Comparison of ENCODE assay signal across 1 cellular context in the genomic region with DNA sequence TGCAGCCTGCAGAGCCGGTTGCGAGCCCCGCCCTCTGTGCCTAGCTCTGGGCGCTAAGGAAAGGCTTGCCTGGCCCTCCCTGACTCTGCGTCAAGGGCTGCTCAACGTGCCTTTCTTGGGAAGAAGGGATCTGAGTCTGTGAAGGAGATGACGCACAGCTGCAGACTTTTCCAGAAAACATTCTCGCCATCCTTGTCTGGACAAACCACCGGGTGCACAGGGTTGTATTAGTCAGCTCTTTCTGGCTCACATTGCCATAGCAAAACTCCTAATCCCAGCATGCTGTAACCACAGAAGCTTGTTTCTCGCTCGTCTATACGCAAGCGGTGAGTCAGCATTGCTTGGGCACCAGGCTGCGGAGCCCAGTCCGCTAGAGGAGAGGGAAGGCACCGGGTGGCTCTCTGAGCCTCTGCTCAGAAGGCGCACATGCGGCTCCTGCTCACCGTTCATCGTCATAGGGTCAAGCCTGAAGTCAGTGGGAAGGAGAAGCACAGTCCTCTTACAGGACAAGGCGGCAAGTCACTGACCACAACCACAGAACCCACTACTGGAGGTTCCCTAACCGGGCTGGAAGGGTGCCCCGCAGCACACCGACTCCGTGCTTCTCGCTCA.
TF ChIP-seq lines count a peak whose summit lies in the region.

No MANE protein-coding gene starts in this region.

TF ChIP-seq in HepG2, 621 proteins besides CTCF, POLR2A, EP300 and RAD21:
- TF ChIP-seq MAFF (IDR thresholded peaks at IDR 0.05; ENCODE audit: low read depth, low read length) = 0 out of 2 replicates have a peak, but pooled peaks have one; percentile 16
- no peak for TF ChIP-seq ZFY (CRISPR knock-in tag; IDR thresholded peaks at IDR 0.05)
- peak; percentile 30 to 32; a peak in 2 of 4 replicates for TF ChIP-seq MAFK (conservative IDR thresholded peaks at IDR 0.05 in 1 of 2, IDR thresholded peaks at IDR 0.05 in 1 of 2; ENCODE audit: low read length in 2 of 2)
